ENCODE assay signal across 22 cellular contexts in genomic region chr3:98982336-98982735, GRCh38.
DNase-seq lines count a peak whose midpoint lies in the region; TF ChIP-seq lines count a peak whose summit lies in the region.
"Had no signal": no experiment of that assay in that cellular context is flagged by ENCODE, and none has a peak within 500 bp of the region (broad histone marks: within the 10 kb centered on the region; RNA-seq: fewer than 3 reads in every experiment).

No MANE protein-coding gene starts in this region.

- in situ Hi-C loops in astrocyte of the cerebellum (cut with HindIII; ENCODE audit: low sequenced_read_pairs), result loop anchor here (5.0 kb wide), 1 partner anchor 85 kb away; no protein-coding TSS in a partner anchor

- no peaks in the 10 kb centered on the region for H3K27me3 ChIP-seq in smooth muscle cell (ENCODE audit: low read depth)
- H3K27me3 ChIP-seq: left lung, MG63, transverse colon had no signal

- H3K27me3 Mint-ChIP-seq in HFFc6 (ENCODE audit: insufficient read depth), result no peaks in the 10 kb centered on the region

- H3K9ac ChIP-seq in smooth muscle cell (ENCODE audit: low read depth), result no peak overlapping the region

- H3K36me3 ChIP-seq in smooth muscle cell (ENCODE audit: low read depth), result no peaks in the 10 kb centered on the region
- H3K36me3 ChIP-seq: left lung, MG63, transverse colon had no signal

- DNase-seq in HFFc6 (no peak), astrocyte of the cerebellum (ENCODE audit: low read depth) (no peak), medulla oblongata (ENCODE audit: extremely low spot score) (peak; percentile 10), smooth muscle cell (lab: John Stamatoyannopoulos, UW; ENCODE audit: unreplicated experiment) (no peak), NCI-H748 treated with DMSO at 0.1 percent for 48 hours (lab: John Stamatoyannopoulos, UW) (no peak), midbrain (lab: John Stamatoyannopoulos, UW) (no peak), T-helper 2 cell (no peak)
- DNase-seq: activated CD8-positive, alpha-beta memory T cell treated with anti-CD3 and anti-CD28 coated beads for 24 hours; activated naive CD8-positive, alpha-beta T cell treated with anti-CD3 and anti-CD28 coated beads for 36 hours; activated T-cell treated with anti-CD3 and anti-CD28 coated beads, Interleukin-2, amount 50 U/mL, for 72 hours; EL; erythroblast; GOT3; left lung; MG63; NCI-H1436 treated with DMSO at 0.1 percent for 48 hours; NCI-H2171; NCI-H69; T-helper 9 cell; transverse colon had no signal

- no peaks in the 10 kb centered on the region for H3K79me2 ChIP-seq in smooth muscle cell (ENCODE audit: low read depth)

- H3K36me3 Mint-ChIP-seq in HFFc6 (ENCODE audit: low read depth), result no peaks in the 10 kb centered on the region
- H3K36me3 Mint-ChIP-seq: activated naive CD8-positive, alpha-beta T cell treated with anti-CD3 and anti-CD28 coated beads for 36 hours had no signal

- peaks cover 90% of the 10 kb centered on the region for H3K4me1 Mint-ChIP-seq in HFFc6 (ENCODE audit: low read depth)

- H3K4me2 ChIP-seq in smooth muscle cell, result peak overlapping the region; percentile 7

- H2AFZ ChIP-seq in smooth muscle cell (ENCODE audit: low read depth), result peak overlapping the region; percentile 29

- H3K27ac ChIP-seq in smooth muscle cell (ENCODE audit: low read depth), result peak overlapping the region; percentile 64
- H3K27ac ChIP-seq: left lung, SK-N-MC, transverse colon had no signal

- H3K9me3 ChIP-seq in smooth muscle cell (replicated peaks; ENCODE audit: low read depth), result no peaks in the 10 kb centered on the region
- H3K9me3 ChIP-seq: left lung, MG63, transverse colon had no signal

- peak overlapping the region; percentile 54 for H3K4me3 Mint-ChIP-seq in HFFc6
- H3K4me3 Mint-ChIP-seq: activated naive CD8-positive, alpha-beta T cell treated with anti-CD3 and anti-CD28 coated beads for 36 hours; activated T-cell treated with anti-CD3 and anti-CD28 coated beads, Interleukin-2, amount 50 U/mL, for 72 hours; stimulated activated naive CD8-positive, alpha-beta T cell treated with anti-CD3 and anti-CD28 coated beads, Interleukin-15, Interleukin-2, amounts not matched to agents 100 ng/mL and 50 ng/mL, for 24 hours had no signal

- TF ChIP-seq CTCF in HFFc6 (IDR thresholded peaks at IDR 0.05) (no peak), astrocyte of the cerebellum (IDR thresholded peaks at IDR 0.05; ENCODE audit: low read depth, low read length, missing control alignments) (no peak), smooth muscle cell (IDR thresholded peaks at IDR 0.05; ENCODE audit: borderline replicate concordance, insufficient read depth, poor library complexity, severe bottlenecking) (no peak)

- H3K9me3 Mint-ChIP-seq in HFFc6, result no peaks in the 10 kb centered on the region
- H3K9me3 Mint-ChIP-seq: activated naive CD8-positive, alpha-beta T cell treated with anti-CD3 and anti-CD28 coated beads for 36 hours; activated T-cell treated with anti-CD3 and anti-CD28 coated beads, Interleukin-2, amount 50 U/mL, for 72 hours; stimulated activated naive CD8-positive, alpha-beta T cell treated with anti-CD3 and anti-CD28 coated beads, Interleukin-15, Interleukin-2, amounts not matched to agents 100 ng/mL and 50 ng/mL, for 24 hours had no signal

- no peaks in the 10 kb centered on the region for H4K20me1 ChIP-seq in smooth muscle cell (ENCODE audit: low read depth)

- H3K27ac Mint-ChIP-seq in HFFc6, result peak overlapping the region; percentile 50; the same call in 1 of the 2 replicates
- H3K27ac Mint-ChIP-seq: activated naive CD8-positive, alpha-beta T cell treated with anti-CD3 and anti-CD28 coated beads for 36 hours; activated T-cell treated with anti-CD3 and anti-CD28 coated beads, Interleukin-2, amount 50 U/mL, for 72 hours; stimulated activated naive CD8-positive, alpha-beta T cell treated with anti-CD3 and anti-CD28 coated beads, Interleukin-15, Interleukin-2, amounts not matched to agents 100 ng/mL and 50 ng/mL, for 24 hours had no signal

- H3K4me3 ChIP-seq in astrocyte of the cerebellum (ENCODE audit: low read depth, low read length) (peak overlapping the region; percentile 33), smooth muscle cell (peak overlapping the region; percentile 9)
- H3K4me3 ChIP-seq: left lung, MG63, SK-N-MC, transverse colon had no signal

- H3K4me1 ChIP-seq in smooth muscle cell (ENCODE audit: low read depth), result peaks cover 22% of the 10 kb centered on the region
- H3K4me1 ChIP-seq: left lung, transverse colon had no signal

- no peaks in the 10 kb centered on the region for H3F3A ChIP-seq in smooth muscle cell (ENCODE audit: low read depth)

- WGBS in smooth muscle cell (ENCODE audit: low lambda C conversion rate), result 39% methylated on average over 2 of the region's 2 CpGs
